1 cellular context compared by ENCODE assay signal in genomic region chr7:50352282-50352681, GRCh38.
TF ChIP-seq lines count a peak whose summit lies in the region.

No MANE protein-coding gene starts in this region.

TF ChIP-seq in GM12878, 131 proteins besides CTCF, POLR2A, EP300 and RAD21 (continued from another document):
- TF ChIP-seq, protein P1, sequence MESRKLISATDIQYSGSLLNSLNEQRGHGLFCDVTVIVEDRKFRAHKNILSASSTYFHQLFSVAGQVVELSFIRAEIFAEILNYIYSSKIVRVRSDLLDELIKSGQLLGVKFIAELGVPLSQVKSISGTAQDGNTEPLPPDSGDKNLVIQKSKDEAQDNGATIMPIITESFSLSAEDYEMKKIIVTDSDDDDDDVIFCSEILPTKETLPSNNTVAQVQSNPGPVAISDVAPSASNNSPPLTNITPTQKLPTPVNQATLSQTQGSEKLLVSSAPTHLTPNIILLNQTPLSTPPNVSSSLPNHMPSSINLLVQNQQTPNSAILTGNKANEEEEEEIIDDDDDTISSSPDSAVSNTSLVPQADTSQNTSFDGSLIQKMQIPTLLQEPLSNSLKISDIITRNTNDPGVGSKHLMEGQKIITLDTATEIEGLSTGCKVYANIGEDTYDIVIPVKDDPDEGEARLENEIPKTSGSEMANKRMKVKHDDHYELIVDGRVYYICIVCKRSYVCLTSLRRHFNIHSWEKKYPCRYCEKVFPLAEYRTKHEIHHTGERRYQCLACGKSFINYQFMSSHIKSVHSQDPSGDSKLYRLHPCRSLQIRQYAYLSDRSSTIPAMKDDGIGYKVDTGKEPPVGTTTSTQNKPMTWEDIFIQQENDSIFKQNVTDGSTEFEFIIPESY (IDR thresholded peaks at IDR 0.05) = no peak
- no peak for TF ChIP-seq BACH1 (IDR thresholded peaks at IDR 0.05; ENCODE audit: borderline replicate concordance)
- peak; percentile 89 for TF ChIP-seq NFIC (IDR thresholded peaks at IDR 0.05; ENCODE audit: low read depth, low read length)
